In the genomic region with DNA sequence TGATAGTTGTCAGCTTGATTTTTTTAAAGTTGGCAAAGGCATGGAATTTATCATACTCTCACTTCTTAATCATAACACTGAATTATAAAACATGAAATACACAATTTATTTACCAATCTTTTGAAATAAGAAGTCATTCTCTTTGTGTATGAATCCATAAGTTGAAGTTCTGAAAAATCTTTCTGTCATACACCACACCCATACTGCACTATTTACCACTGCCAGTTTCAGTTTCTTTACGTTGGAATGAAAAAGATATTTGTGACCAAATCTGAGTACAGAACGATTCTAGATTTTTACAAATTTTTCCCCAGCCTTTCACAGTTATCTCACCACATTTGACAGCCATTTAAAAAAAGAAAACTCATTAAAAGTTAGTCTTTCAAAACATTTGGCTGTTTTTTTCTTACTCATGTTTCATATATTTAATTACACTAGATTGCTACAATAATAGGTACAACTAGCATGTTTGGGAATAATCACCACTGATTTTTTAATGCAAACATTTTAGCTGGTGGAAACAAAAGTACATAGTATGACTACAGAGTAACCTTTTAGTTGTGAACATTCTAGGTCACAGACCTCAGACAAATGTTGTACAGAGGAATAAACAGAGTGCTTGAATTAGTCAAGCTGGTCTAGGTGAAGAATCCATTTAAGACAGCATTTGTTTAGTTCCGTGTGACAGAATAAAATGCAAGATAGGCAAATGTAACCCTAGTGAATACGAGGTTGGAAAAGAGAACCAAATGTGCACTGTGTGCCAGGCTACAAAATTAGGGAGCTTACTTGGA, we compare ENCODE assay signal across 34 cellular contexts.
DNase-seq lines count a peak whose midpoint lies in the region; ATAC-seq, FAIRE-seq and TF ChIP-seq lines count a peak whose summit lies in the region.
"Had no signal": no experiment of that assay in that cellular context is flagged by ENCODE, and none has a peak within 500 bp of the region (broad histone marks: within the 10 kb centered on the region; RNA-seq: fewer than 3 reads in every experiment).

No MANE protein-coding gene starts in this region.

- no peak for ATAC-seq in CD4-positive, alpha-beta T cell (ENCODE audit: poor library complexity)
- ATAC-seq in K562 = no peak
- ATAC-seq in HG03565 (IDR thresholded peaks at IDR 0.05; ENCODE audit: unreplicated experiment) = no peak
- ATAC-seq: GM23338 had no signal

- H2AFZ ChIP-seq in K562 (ENCODE audit: low read depth, low read length) = no peak overlapping the region
- H2AFZ ChIP-seq: GM23338 had no signal

- no peaks in the 10 kb centered on the region for H3K27me3 Mint-ChIP-seq in activated CD4-positive, alpha-beta memory T cell treated with anti-CD3 and anti-CD28 coated beads, Interleukin-2, amount 10 ng/mL, durations not matched to agents 7 days and 5 days
- H3K27me3 Mint-ChIP-seq in activated CD4-positive, alpha-beta memory T cell treated with anti-CD3 and anti-CD28 coated beads for 36 hours = no peaks in the 10 kb centered on the region
- no peaks in the 10 kb centered on the region for H3K27me3 Mint-ChIP-seq in CD4-positive, alpha-beta T cell
- H3K27me3 Mint-ChIP-seq in T-helper 1 cell treated with Interleukin-12 subunit alpha and Interleukin-12 subunit beta and Interleukin-4 antibody, amounts not matched to agents 30 μg/mL and 1 μg/mL, for 36 hours (ENCODE audit: low read depth) = no peaks in the 10 kb centered on the region
- H3K27me3 Mint-ChIP-seq: brain had no signal

- H4K20me1 ChIP-seq in K562 (replicated peaks; ENCODE audit: control insufficient read depth, insufficient read depth, low read length) = no peaks in the 10 kb centered on the region

- peaks cover 8% of the 10 kb centered on the region for H3K36me3 Mint-ChIP-seq in activated CD4-positive, alpha-beta memory T cell treated with anti-CD3 and anti-CD28 coated beads, Interleukin-2, amount 10 ng/mL, durations not matched to agents 7 days and 5 days (ENCODE audit: low read depth)
- peaks cover 3% of the 10 kb centered on the region for H3K36me3 Mint-ChIP-seq in activated CD4-positive, alpha-beta memory T cell treated with anti-CD3 and anti-CD28 coated beads for 36 hours
- no peaks in the 10 kb centered on the region for H3K36me3 Mint-ChIP-seq in CD4-positive, alpha-beta T cell (ENCODE audit: low read depth)
- peaks cover 16% of the 10 kb centered on the region for H3K36me3 Mint-ChIP-seq in T-helper 1 cell treated with Interleukin-12 subunit alpha and Interleukin-12 subunit beta and Interleukin-4 antibody, amounts not matched to agents 30 μg/mL and 1 μg/mL, for 36 hours (ENCODE audit: low read depth)
- H3K36me3 Mint-ChIP-seq: brain had no signal

- no peak overlapping the region for H3K4me3 ChIP-seq in K562
- H3K4me3 ChIP-seq: dorsolateral prefrontal cortex, esophagus muscularis mucosa, GM23338, left ventricle myocardium inferior, Peyer's patch, right atrium auricular region, tibial artery had no signal

- no peak overlapping the region for H3K4me2 ChIP-seq in K562 (ENCODE audit: insufficient read depth, low read length)
- H3K4me2 ChIP-seq: GM23338 had no signal

- H3K27ac ChIP-seq in CD4-positive, alpha-beta T cell (ENCODE audit: low read depth, low read length) = no peak overlapping the region
- H3K27ac ChIP-seq in K562 (ENCODE audit: extremely low read depth, low read depth, low read length) = no peak overlapping the region
- H3K27ac ChIP-seq: dorsolateral prefrontal cortex, esophagus muscularis mucosa, left ventricle myocardium inferior, Peyer's patch, right atrium auricular region, tibial artery had no signal

- H3K4me1 ChIP-seq in K562 (replicated peaks in 1 of 2; ENCODE audit: control insufficient read depth in 2 of 2, insufficient read depth in 2 of 2, low read length in 2 of 2) = no peaks in the 10 kb centered on the region
- H3K4me1 ChIP-seq: left ventricle myocardium inferior, Peyer's patch, right atrium auricular region, tibial artery had no signal

- peaks cover 22% of the 10 kb centered on the region for H3K4me1 Mint-ChIP-seq in activated CD4-positive, alpha-beta memory T cell treated with anti-CD3 and anti-CD28 coated beads, Interleukin-2, amount 10 ng/mL, durations not matched to agents 7 days and 5 days
- peaks cover 9% of the 10 kb centered on the region for H3K4me1 Mint-ChIP-seq in activated CD4-positive, alpha-beta memory T cell treated with anti-CD3 and anti-CD28 coated beads for 36 hours (ENCODE audit: low read depth)
- H3K4me1 Mint-ChIP-seq in CD4-positive, alpha-beta T cell (ENCODE audit: low read depth) = peaks cover 12% of the 10 kb centered on the region
- H3K4me1 Mint-ChIP-seq in T-helper 1 cell treated with Interleukin-12 subunit alpha and Interleukin-12 subunit beta and Interleukin-4 antibody, amounts not matched to agents 30 μg/mL and 1 μg/mL, for 36 hours (ENCODE audit: low read depth) = peaks cover 19% of the 10 kb centered on the region
- H3K4me1 Mint-ChIP-seq: brain, GM23338 had no signal

- peaks cover 14% of the 10 kb centered on the region for H3K9me3 Mint-ChIP-seq in activated CD4-positive, alpha-beta memory T cell treated with anti-CD3 and anti-CD28 coated beads, Interleukin-2, amount 10 ng/mL, durations not matched to agents 7 days and 5 days
- H3K9me3 Mint-ChIP-seq in activated CD4-positive, alpha-beta memory T cell treated with anti-CD3 and anti-CD28 coated beads for 36 hours = peaks cover 2% of the 10 kb centered on the region
- peaks cover 2% of the 10 kb centered on the region for H3K9me3 Mint-ChIP-seq in CD4-positive, alpha-beta T cell
- H3K9me3 Mint-ChIP-seq in T-helper 1 cell treated with Interleukin-12 subunit alpha and Interleukin-12 subunit beta and Interleukin-4 antibody, amounts not matched to agents 30 μg/mL and 1 μg/mL, for 36 hours = peaks cover 13% of the 10 kb centered on the region
- H3K9me3 Mint-ChIP-seq: brain had no signal

- H3K36me3 ChIP-seq in K562 (ENCODE audit: control insufficient read depth, insufficient read depth, low read length) = no peaks in the 10 kb centered on the region
- H3K36me3 ChIP-seq: esophagus muscularis mucosa, left ventricle myocardium inferior, Peyer's patch, right atrium auricular region, tibial artery had no signal

- in situ Hi-C loops in K562 (cut with MboI) = no loop called here

- no peak for TF ChIP-seq CTCF in CD4-positive, alpha-beta T cell (IDR thresholded peaks at IDR 0.05)
- no peak for TF ChIP-seq CTCF in K562 (IDR thresholded peaks at IDR 0.05 in 2 of 3, conservative IDR thresholded peaks at IDR 0.05 in 1 of 3; ENCODE audit: insufficient read depth in 2 of 3, low read depth in 1 of 3, low read length in 3 of 3)

- no peak for DNase-seq in activated CD4-positive, alpha-beta memory T cell treated with anti-CD3 and anti-CD28 coated beads, Interleukin-2, amount 10 ng/mL, durations not matched to agents 7 days and 5 days
- DNase-seq in activated CD4-positive, alpha-beta memory T cell treated with anti-CD3 and anti-CD28 coated beads for 36 hours = no peak
- no peak for DNase-seq in CD4-positive, alpha-beta T cell
- DNase-seq in K562 (ENCODE audit: extremely low read depth in 1 of 4, low spot score in 3 of 4) (no peak), ureter (ENCODE audit: low spot score) (no peak), OCI-M1 (lab: John Stamatoyannopoulos, UW) (no peak)
- DNase-seq: activated CD8-positive, alpha-beta memory T cell treated with anti-CD3 and anti-CD28 coated beads, Interleukin-2, amount 50 U/mL, for 48 hours; AML-193; amniotic stem cell; DMS 273 treated with DMSO at 0.1 percent for 48 hours; dorsolateral prefrontal cortex; foreskin fibroblast; KBM-7; left ventricle myocardium inferior; mesendoderm; NCI-H1417; NCI-H2081; Peyer's patch; posterior cingulate gyrus; SHP77 treated with DMSO at 0.1 percent for 48 hours; stimulated activated CD4-positive, alpha-beta T cell treated with anti-CD3 and anti-CD28 coated beads, Interleukin-1b, Interleukin-23, amount 100 ng/mL, for 48 hours; T-helper 9 cell; tibial artery had no signal

- H3K27me3 ChIP-seq in CD4-positive, alpha-beta T cell (ENCODE audit: control insufficient read depth, insufficient read depth, low read length) = no peaks in the 10 kb centered on the region
- H3K27me3 ChIP-seq in K562 (ENCODE audit: control insufficient read depth in 2 of 2, insufficient read depth in 2 of 2, low read length in 2 of 2) = no peaks in the 10 kb centered on the region
- H3K27me3 ChIP-seq: dorsolateral prefrontal cortex, esophagus muscularis mucosa, Peyer's patch, right atrium auricular region, tibial artery had no signal

- no peak for FAIRE-seq in K562 (lab: Jason Lieb, UNC)
- FAIRE-seq: A204.1, endometrium, GM18507, GM19239, HTR-8/SVneo had no signal

- CTCF ChIA-PET in activated CD4-positive, alpha-beta memory T cell treated with anti-CD3 and anti-CD28 coated beads, Interleukin-2, amount 10 ng/mL, durations not matched to agents 7 days and 5 days (lab: Charles Lee) = no interaction called here
- CTCF ChIA-PET in activated CD4-positive, alpha-beta memory T cell treated with anti-CD3 and anti-CD28 coated beads for 36 hours (lab: Charles Lee) = no interaction called here
- CTCF ChIA-PET in CD4-positive, alpha-beta T cell (lab: Charles Lee) = no interaction called here
- CTCF ChIA-PET in K562 (lab: Yijun Ruan, JAX; ENCODE audit: low intra/inter-chr PET ratio) = no interaction called here

- peak overlapping the region; percentile 54 for H3K27ac Mint-ChIP-seq in activated CD4-positive, alpha-beta memory T cell treated with anti-CD3 and anti-CD28 coated beads, Interleukin-2, amount 10 ng/mL, durations not matched to agents 7 days and 5 days
- no peak overlapping the region for H3K27ac Mint-ChIP-seq in activated CD4-positive, alpha-beta memory T cell treated with anti-CD3 and anti-CD28 coated beads for 36 hours
- H3K27ac Mint-ChIP-seq in CD4-positive, alpha-beta T cell = no peak overlapping the region
- H3K27ac Mint-ChIP-seq in T-helper 1 cell treated with Interleukin-12 subunit alpha and Interleukin-12 subunit beta and Interleukin-4 antibody, amounts not matched to agents 30 μg/mL and 1 μg/mL, for 36 hours = peak overlapping the region; percentile 47
- H3K27ac Mint-ChIP-seq: GM23338 had no signal

- H3K9me1 ChIP-seq in K562 (ENCODE audit: control insufficient read depth, insufficient read depth, low read length) = no peaks in the 10 kb centered on the region

- no peaks in the 10 kb centered on the region for H3K79me2 ChIP-seq in K562 (ENCODE audit: control insufficient read depth, insufficient read depth, low read length)

- H3K9ac ChIP-seq in K562 (ENCODE audit: insufficient read depth in 1 of 2, low read depth in 2 of 2, low read length in 2 of 2) = no peak overlapping the region

- no peak for TF ChIP-seq RAD21 in K562 (CRISPR knock-in tag; conservative IDR thresholded peaks at IDR 0.05 in 1 of 2, IDR thresholded peaks at IDR 0.05 in 1 of 2)

- TF ChIP-seq EP300 in K562 (IDR thresholded peaks at IDR 0.05; ENCODE audit: low read length) = no peak

- intact Hi-C loops in activated CD4-positive, alpha-beta memory T cell treated with anti-CD3 and anti-CD28 coated beads for 36 hours (cut with micrococcal nuclease) = no loop called here
- intact Hi-C loops in CD4-positive, alpha-beta T cell (cut with DNase I, micrococcal nuclease) = no loop called here
- intact Hi-C loops in K562 (cut with micrococcal nuclease) = no loop called here

- WGBS in K562 (ENCODE audit: insufficient coverage, low coverage, missing lambda C conversion rate) = 11% methylated on average over 4 of the region's 4 CpGs

- no peak for TF ChIP-seq POLR2A in K562 (conservative IDR thresholded peaks at IDR 0.05)

- peak overlapping the region; percentile 53 for H3K4me3 Mint-ChIP-seq in activated CD4-positive, alpha-beta memory T cell treated with anti-CD3 and anti-CD28 coated beads, Interleukin-2, amount 10 ng/mL, durations not matched to agents 7 days and 5 days
- H3K4me3 Mint-ChIP-seq in activated CD4-positive, alpha-beta memory T cell treated with anti-CD3 and anti-CD28 coated beads for 36 hours = no peak overlapping the region
- H3K4me3 Mint-ChIP-seq in CD4-positive, alpha-beta T cell = peak overlapping the region; percentile 55
- peak overlapping the region; percentile 57 for H3K4me3 Mint-ChIP-seq in T-helper 1 cell treated with Interleukin-12 subunit alpha and Interleukin-12 subunit beta and Interleukin-4 antibody, amounts not matched to agents 30 μg/mL and 1 μg/mL, for 36 hours
- H3K4me3 Mint-ChIP-seq: brain, GM23338 had no signal

- POLR2A ChIA-PET in activated CD4-positive, alpha-beta memory T cell treated with anti-CD3 and anti-CD28 coated beads, Interleukin-2, amount 10 ng/mL, durations not matched to agents 7 days and 5 days (lab: Charles Lee) = interaction anchor here (0.8 kb wide), 1 partner anchor 177 kb away, joined by 3 read pairs; no protein-coding TSS in a partner anchor
- POLR2A ChIA-PET in activated CD4-positive, alpha-beta memory T cell treated with anti-CD3 and anti-CD28 coated beads for 36 hours (lab: Charles Lee) = no interaction called here
- POLR2A ChIA-PET in CD4-positive, alpha-beta T cell (lab: Charles Lee) = no interaction called here
- POLR2A ChIA-PET in K562 (lab: Yijun Ruan, JAX) = no interaction called here

- no TSS peak for BruUV-seq in K562 (replicated peaks; lab: Mats Ljungman, UMichigan)

- no peaks in the 10 kb centered on the region for H3K9me3 ChIP-seq in CD4-positive, alpha-beta T cell (ENCODE audit: control insufficient read depth, low read length)
- no peaks in the 10 kb centered on the region for H3K9me3 ChIP-seq in K562 (replicated peaks; ENCODE audit: control insufficient read depth, insufficient read depth, low read depth, low read length)
- H3K9me3 ChIP-seq: esophagus muscularis mucosa, left ventricle myocardium inferior, Peyer's patch, right atrium auricular region, tibial artery had no signal

Comparison
In these comparisons a context has a peak if more than half of its experiments do, and no peak if none do; other contexts are left out.
1. H3K27ac Mint-ChIP-seq: peak in activated CD4-positive, alpha-beta memory T cell treated with anti-CD3 and anti-CD28 coated beads, Interleukin-2, amount 10 ng/mL, durations not matched to agents 7 days and 5 days (single experiment) and T-helper 1 cell treated with Interleukin-12 subunit alpha and Interleukin-12 subunit beta and Interleukin-4 antibody, amounts not matched to agents 30 μg/mL and 1 μg/mL, for 36 hours (single experiment); none in activated CD4-positive, alpha-beta memory T cell treated with anti-CD3 and anti-CD28 coated beads for 36 hours (single experiment) and CD4-positive, alpha-beta T cell (single experiment).